ENCODE assay signal across 13 cellular contexts in the genomic region with DNA sequence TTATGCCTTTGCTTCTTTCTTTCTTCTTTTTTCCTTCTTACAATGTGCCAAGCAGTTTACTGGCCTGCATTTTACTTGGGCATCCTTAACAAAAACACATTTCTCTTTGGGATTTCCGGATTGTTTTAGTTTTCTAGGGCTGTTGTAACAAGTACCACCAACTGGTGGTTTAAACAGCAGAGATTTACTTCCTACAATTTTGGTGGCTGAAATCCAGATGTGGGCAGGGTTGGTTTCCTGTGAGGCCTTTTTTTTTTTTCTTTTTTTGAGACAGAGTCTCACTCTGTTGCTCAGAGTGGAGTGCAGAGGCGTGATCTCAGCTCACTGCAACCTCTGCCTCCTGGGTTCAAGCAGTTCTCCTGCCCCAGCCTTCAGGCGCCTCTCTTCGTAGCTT. TPM values are rescaled to one million over a fixed set of nuclear protein-coding genes. Genes with fewer than 3 reads are reported as not detected.
DNase-seq lines count a peak whose midpoint lies in the region; ATAC-seq, FAIRE-seq and TF ChIP-seq lines count a peak whose summit lies in the region.
"Had no signal": no experiment of that assay in that cellular context is flagged by ENCODE, and none has a peak within 500 bp of the region (broad histone marks: within the 10 kb centered on the region; RNA-seq: fewer than 3 reads in every experiment).

No MANE protein-coding gene starts in this region.

- H3K36me3 ChIP-seq in bronchial epithelial cell (ENCODE audit: control insufficient read depth, insufficient read depth, low read length), result no peaks in the 10 kb centered on the region

- H3K9me3 Mint-ChIP-seq in glutamatergic neuron (ENCODE audit: unreplicated experiment), result peaks cover 2% of the 10 kb centered on the region

- no peaks in the 10 kb centered on the region for H3K27me3 Mint-ChIP-seq in glutamatergic neuron (ENCODE audit: unreplicated experiment)

- TF ChIP-seq CTCF in bronchial epithelial cell (IDR thresholded peaks at IDR 0.05; ENCODE audit: insufficient read depth, low read length, severe bottlenecking), result no peak
- TF ChIP-seq CTCF in glutamatergic neuron (IDR thresholded peaks at IDR 0.05; ENCODE audit: partially characterized antibody, unreplicated experiment), result no peak

- no peak overlapping the region for H3K4me3 ChIP-seq in bronchial epithelial cell (ENCODE audit: low read depth, low read length)

- no peaks in the 10 kb centered on the region for H3K36me3 Mint-ChIP-seq in glutamatergic neuron (ENCODE audit: unreplicated experiment)

- H3K27ac Mint-ChIP-seq in glutamatergic neuron (ENCODE audit: unreplicated experiment), result no peak overlapping the region

- ATAC-seq in GM21447 (IDR thresholded peaks at IDR 0.05; ENCODE audit: unreplicated experiment), result no peak
- ATAC-seq in GM19452 (IDR thresholded peaks at IDR 0.05; ENCODE audit: unreplicated experiment), result no peak
- ATAC-seq: SK-N-SH treated with all-trans-retinoic acid at 6 μM for 48 hours had no signal

- no peak for FAIRE-seq in bronchial epithelial cell (lab: Jason Lieb, UNC)

- peaks cover 8% of the 10 kb centered on the region for H3K4me1 Mint-ChIP-seq in glutamatergic neuron (ENCODE audit: low read depth, unreplicated experiment)

- no peaks in the 10 kb centered on the region for H3K27me3 ChIP-seq in bronchial epithelial cell (ENCODE audit: control insufficient read depth, insufficient read depth, low read length)

- H3K4me3 Mint-ChIP-seq in glutamatergic neuron (ENCODE audit: unreplicated experiment), result no peak overlapping the region

- DNase-seq in AG20443 (ENCODE audit: low spot score) (peak; percentile 62), HCEC 1CT (peak; percentile 48), bronchial epithelial cell (ENCODE audit: low read depth) (peak; percentile 10), myocyte (ENCODE audit: low read depth) (peak; percentile 60), glutamatergic neuron (no peak), SIG-M5 treated with dmso at 0.1 percent for 504 hours (lab: John Stamatoyannopoulos, UW; ENCODE audit: unreplicated experiment) (no peak)
- DNase-seq: NCI-H345; stimulated activated CD4-positive, alpha-beta T cell treated with anti-CD3 and anti-CD28 coated beads, Interleukin-4, amount 100 ng/mL, for 24 hours had no signal

RNA-seq across cellular contexts. Expression of a gene that starts 45.8 kb away (rescaled TPM):
- total RNA-seq in bronchial epithelial cell, result not detected in 2 replicates
- not detected in 2 replicates for total RNA-seq in myocyte
- polyA plus RNA-seq in myocyte (2012), result not detected
- not detected for total RNA-seq in glutamatergic neuron (ENCODE audit: unreplicated experiment)
- total RNA-seq: G401, mucosa of gallbladder had no signal

Comparison
In these comparisons a context has a peak if more than half of its experiments do, and no peak if none do; other contexts are left out.
1. DNase-seq: peak in AG20443 (single experiment), HCEC 1CT (single experiment), bronchial epithelial cell (single experiment) and myocyte (single experiment); none in glutamatergic neuron (single experiment) and SIG-M5 treated with dmso at 0.1 percent for 504 hours (single experiment).